Comparison of ENCODE assay signal across 4 cellular contexts in genomic region chr11:56143681-56144080, GRCh38. TPM values are rescaled to one million over a fixed set of nuclear protein-coding genes. Genes with fewer than 3 reads are reported as not detected.
"Had no signal": no experiment of that assay in that cellular context is flagged by ENCODE, and none has a peak within 500 bp of the region (broad histone marks: within the 10 kb centered on the region; RNA-seq: fewer than 3 reads in every experiment).

No MANE protein-coding gene starts in this region.

RNA-seq across cellular contexts. Expression of gene OR8J3, which starts 3.7 kb away (rescaled TPM):
- total RNA-seq: LHCN-M2, M059J, MCF 10A, NCI-H460 had no signal

RNA-seq across cellular contexts. Expression of gene OR8K5, which starts 16.4 kb away (rescaled TPM):
- total RNA-seq: LHCN-M2, M059J, MCF 10A, NCI-H460 had no signal

RNA-seq across cellular contexts. Expression of gene OR8H3, which starts 21.5 kb away (rescaled TPM):
- total RNA-seq: LHCN-M2, M059J, MCF 10A, NCI-H460 had no signal

RNA-seq across cellular contexts. Expression of gene OR5J2, which starts 32.7 kb away (rescaled TPM):
- total RNA-seq: LHCN-M2, M059J, MCF 10A, NCI-H460 had no signal

RNA-seq across cellular contexts. Expression of gene OR8H2, which starts 40.2 kb away (rescaled TPM):
- total RNA-seq: LHCN-M2, M059J, MCF 10A, NCI-H460 had no signal
